8 cellular contexts compared by ENCODE assay signal in genomic region chr9:89606567-89607311, GRCh38. TPM values are rescaled to one million over a fixed set of nuclear protein-coding genes. Genes with fewer than 3 reads are reported as not detected.
DNase-seq lines count a peak whose midpoint lies in the region; ATAC-seq and TF ChIP-seq lines count a peak whose summit lies in the region.

No MANE protein-coding gene starts in this region.

- H3K4me3 Mint-ChIP-seq in CD4-positive, CD25-positive, alpha-beta regulatory T cell = peak overlapping the region; percentile 76 to 92 (median 84)
- H3K4me3 Mint-ChIP-seq in activated CD4-positive, alpha-beta T cell treated with anti-CD3 and anti-CD28 coated beads, Interleukin-2, amount 10 ng/mL, durations not matched to agents 7 days and 5 days = peak overlapping the region; percentile 76
- H3K4me3 Mint-ChIP-seq in mesothelial cell of epicardium = peak overlapping the region; percentile 71

- H3K27me3 Mint-ChIP-seq in CD4-positive, CD25-positive, alpha-beta regulatory T cell = peaks cover 32% of the 10 kb centered on the region
- peaks cover 42% of the 10 kb centered on the region for H3K27me3 Mint-ChIP-seq in activated CD4-positive, alpha-beta T cell treated with anti-CD3 and anti-CD28 coated beads, Interleukin-2, amount 10 ng/mL, durations not matched to agents 7 days and 5 days
- H3K27me3 Mint-ChIP-seq in mesothelial cell of epicardium (ENCODE audit: low read depth) = peaks cover 2% of the 10 kb centered on the region

- H3K36me3 ChIP-seq in CD4-positive, CD25-positive, alpha-beta regulatory T cell (ENCODE audit: control insufficient read depth, insufficient read depth, low read length) = no peaks in the 10 kb centered on the region

- no peaks in the 10 kb centered on the region for H3K36me3 Mint-ChIP-seq in CD4-positive, CD25-positive, alpha-beta regulatory T cell
- peaks cover 6% of the 10 kb centered on the region for H3K36me3 Mint-ChIP-seq in activated CD4-positive, alpha-beta T cell treated with anti-CD3 and anti-CD28 coated beads, Interleukin-2, amount 10 ng/mL, durations not matched to agents 7 days and 5 days (ENCODE audit: low read depth)
- H3K36me3 Mint-ChIP-seq in mesothelial cell of epicardium = no peaks in the 10 kb centered on the region

- H3K27ac ChIP-seq in CD4-positive, CD25-positive, alpha-beta regulatory T cell (ENCODE audit: insufficient read depth, low read length, poor library complexity, severe bottlenecking) = no peak overlapping the region

- H3K4me1 ChIP-seq in CD4-positive, CD25-positive, alpha-beta regulatory T cell (ENCODE audit: control insufficient read depth, insufficient read depth, low read length, poor library complexity, severe bottlenecking) = peaks cover 43% of the 10 kb centered on the region

- DNase-seq in CD4-positive, CD25-positive, alpha-beta regulatory T cell = no peak
- DNase-seq in KBM-7 (peak; percentile 6), epithelial cell of esophagus (ENCODE audit: low read depth) (no peak), mesothelial cell of epicardium (ENCODE audit: low spot score in 2 of 2, unreplicated experiment in 2 of 2) (no peak), GDM1 (lab: John Stamatoyannopoulos, UW) (no peak)
- peak; percentile 22 for DNase-seq in activated CD4-positive, alpha-beta T cell treated with anti-CD3 and anti-CD28 coated beads, Interleukin-2, amount 10 ng/mL, durations not matched to agents 7 days and 5 days
- peak; percentile 59 for DNase-seq in stimulated activated naive CD8-positive, alpha-beta T cell treated with anti-CD3 and anti-CD28 coated beads, Interleukin-15, Interleukin-2, amounts not matched to agents 100 U/mL and 50 U/mL, for 24 hours

- H3K27ac Mint-ChIP-seq in CD4-positive, CD25-positive, alpha-beta regulatory T cell = peak overlapping the region in 1 of 3 donors; percentile 4
- H3K27ac Mint-ChIP-seq in activated CD4-positive, alpha-beta T cell treated with anti-CD3 and anti-CD28 coated beads, Interleukin-2, amount 10 ng/mL, durations not matched to agents 7 days and 5 days = peak overlapping the region; percentile 2
- H3K27ac Mint-ChIP-seq in mesothelial cell of epicardium = peak overlapping the region; percentile 13

- H3K27me3 ChIP-seq in CD4-positive, CD25-positive, alpha-beta regulatory T cell (ENCODE audit: control insufficient read depth, insufficient read depth, low read length) = no peaks in the 10 kb centered on the region

- H3K9me3 ChIP-seq in CD4-positive, CD25-positive, alpha-beta regulatory T cell (ENCODE audit: control insufficient read depth in 2 of 2, low read length in 2 of 2) = no peaks in the 10 kb centered on the region

- in situ Hi-C loops in KBM-7 (cut with MboI; ENCODE audit: low pct_unique_long_range_greater_than_20kb, low sequenced_read_pairs) = loop anchor here (10.0 kb wide), 1 partner anchor 498 kb away; no protein-coding TSS in a partner anchor

- peaks cover 10 to 33% (median 19%) of the 10 kb centered on the region in 4 donors for H3K4me1 Mint-ChIP-seq in CD4-positive, CD25-positive, alpha-beta regulatory T cell
- peaks cover 33% of the 10 kb centered on the region for H3K4me1 Mint-ChIP-seq in activated CD4-positive, alpha-beta T cell treated with anti-CD3 and anti-CD28 coated beads, Interleukin-2, amount 10 ng/mL, durations not matched to agents 7 days and 5 days
- H3K4me1 Mint-ChIP-seq in mesothelial cell of epicardium = peaks cover 30% of the 10 kb centered on the region

- ATAC-seq in CD4-positive, CD25-positive, alpha-beta regulatory T cell (ENCODE audit: low read depth in 2 of 2) = no peak
- ATAC-seq in stimulated activated naive CD8-positive, alpha-beta T cell treated with anti-CD3 and anti-CD28 coated beads, Interleukin-15, Interleukin-2, amounts not matched to agents 100 U/mL and 50 U/mL, for 24 hours = peak; percentile 73
- ATAC-seq in GM19351 (IDR thresholded peaks at IDR 0.05; ENCODE audit: unreplicated experiment) = no peak

- no peak for TF ChIP-seq CTCF in epithelial cell of esophagus (IDR thresholded peaks at IDR 0.05; ENCODE audit: insufficient read depth, low read depth, low read length, missing control alignments)
- no peak for TF ChIP-seq CTCF in mesothelial cell of epicardium (IDR thresholded peaks at IDR 0.05; ENCODE audit: unreplicated experiment)

- peaks cover 0 to 2% (median 0%) of the 10 kb centered on the region in 7 donors for H3K9me3 Mint-ChIP-seq in CD4-positive, CD25-positive, alpha-beta regulatory T cell
- no peaks in the 10 kb centered on the region for H3K9me3 Mint-ChIP-seq in activated CD4-positive, alpha-beta T cell treated with anti-CD3 and anti-CD28 coated beads, Interleukin-2, amount 10 ng/mL, durations not matched to agents 7 days and 5 days
- H3K9me3 Mint-ChIP-seq in mesothelial cell of epicardium = no peaks in the 10 kb centered on the region

- POLR2A ChIA-PET in activated CD4-positive, alpha-beta T cell treated with anti-CD3 and anti-CD28 coated beads, Interleukin-2, amount 10 ng/mL, durations not matched to agents 7 days and 5 days (lab: Charles Lee) = interaction anchor here (0.7 kb wide), 1 partner anchor 97 kb away, joined by 5 read pairs; no protein-coding TSS in a partner anchor

- CTCF ChIA-PET in activated CD4-positive, alpha-beta T cell treated with anti-CD3 and anti-CD28 coated beads, Interleukin-2, amount 10 ng/mL, durations not matched to agents 7 days and 5 days (lab: Charles Lee) = interaction anchor here (0.6 to 1.4 kb wide), 2 partner anchors 311 to 495 kb away, joined by 3 read pairs; no protein-coding TSS in a partner anchor

- H3K4me3 ChIP-seq in CD4-positive, CD25-positive, alpha-beta regulatory T cell (ENCODE audit: low read depth, low read length) = peak overlapping the region; percentile 55
- H3K4me3 ChIP-seq in epithelial cell of esophagus (ENCODE audit: low read length) = peak overlapping the region; percentile 51

RNA-seq across cellular contexts. Expression of gene GADD45G, which starts 1.9 kb away (rescaled TPM):
- total RNA-seq in CD4-positive, CD25-positive, alpha-beta regulatory T cell = 15.7 TPM
- 1 to 10 TPM in 1 of 4 donors, under 1 TPM in 3; 0.16 to 1.3 (median 0.29) TPM for polyA plus RNA-seq in CD4-positive, CD25-positive, alpha-beta regulatory T cell
- total RNA-seq in activated CD4-positive, alpha-beta T cell treated with anti-CD3 and anti-CD28 coated beads, Interleukin-2, amount 10 ng/mL, durations not matched to agents 7 days and 5 days = 1 to 10 TPM; 5.2 to 6.2 TPM
- total RNA-seq in mesothelial cell of epicardium = 1.0 to 2.0 TPM (median 1.8 TPM) in 3 replicates

Comparison
In these comparisons a context has a peak if more than half of its experiments do, and no peak if none do; other contexts are left out.
1. DNase-seq: peak in KBM-7 (single experiment), activated CD4-positive, alpha-beta T cell treated with anti-CD3 and anti-CD28 coated beads, Interleukin-2, amount 10 ng/mL, durations not matched to agents 7 days and 5 days (single experiment) and stimulated activated naive CD8-positive, alpha-beta T cell treated with anti-CD3 and anti-CD28 coated beads, Interleukin-15, Interleukin-2, amounts not matched to agents 100 U/mL and 50 U/mL, for 24 hours (single experiment); none in CD4-positive, CD25-positive, alpha-beta regulatory T cell (0 of 3), epithelial cell of esophagus (single experiment), mesothelial cell of epicardium (0 of 2) and GDM1 (single experiment).
2. Peak in every context shown above with its lines, with median percentiles within 50 percentile points of each other: H3K4me3 Mint-ChIP-seq.